Comparison of ENCODE assay signal across 8 cellular contexts in the genomic region with DNA sequence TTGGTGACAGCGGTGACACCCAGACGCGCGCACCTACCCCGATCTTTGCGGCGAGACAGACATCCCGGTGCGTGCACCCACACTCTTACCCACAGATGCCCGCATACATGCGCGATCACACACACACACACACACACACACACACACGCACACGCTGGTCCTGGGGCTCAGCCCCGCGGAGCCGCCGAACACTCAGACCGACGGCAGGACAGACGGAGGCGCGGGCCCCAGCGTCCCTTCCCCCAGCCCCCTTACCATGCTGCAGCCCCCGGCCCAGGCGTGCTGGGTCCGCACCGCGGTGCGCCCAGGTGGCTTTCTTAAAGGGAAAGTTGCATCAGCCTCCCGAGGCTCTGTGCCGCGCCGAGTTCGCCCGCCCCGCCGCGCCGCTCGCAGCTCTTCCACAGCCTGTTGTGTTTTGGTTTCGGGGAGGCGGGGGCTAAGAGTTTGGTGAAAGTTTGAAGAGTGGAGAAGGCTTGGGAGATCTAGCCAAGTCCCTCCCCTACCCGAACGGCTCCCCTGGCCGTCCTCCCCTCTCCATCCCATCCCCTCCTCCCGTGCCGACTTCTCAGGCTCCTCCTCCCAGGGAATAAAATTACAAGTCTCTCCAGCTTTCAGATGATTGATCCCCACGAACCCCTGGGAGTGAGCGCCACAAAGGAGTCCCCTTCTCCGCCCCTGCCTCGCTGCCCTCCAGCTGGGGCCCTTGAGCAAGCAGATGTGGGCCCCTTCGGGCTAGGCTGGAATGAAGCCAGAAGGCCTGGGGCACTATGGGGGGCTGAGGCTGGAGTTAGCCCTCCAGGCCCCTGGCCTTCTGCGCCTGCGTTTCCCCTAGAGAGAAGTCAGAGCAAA. TPM values are rescaled to one million over a fixed set of nuclear protein-coding genes. Genes with fewer than 3 reads are reported as not detected.
DNase-seq lines count a peak whose midpoint lies in the region; ATAC-seq, FAIRE-seq and TF ChIP-seq lines count a peak whose summit lies in the region.

A gene (minus strand): TSS at position 412 of the 849 bp plus-strand sequence. CDS start 7,185 bp downstream, outside the sequence.

- H3K79me2 ChIP-seq in PC-3 (ENCODE audit: low read length) = peaks cover 24% of the 10 kb centered on the region
- H3K79me2 ChIP-seq in trophoblast cell (ENCODE audit: control insufficient read depth, insufficient read depth, low read length, poor library complexity) = peaks cover 5% of the 10 kb centered on the region

- no peak for FAIRE-seq in H54 (lab: Jason Lieb, UNC)

- peaks cover 25% of the 10 kb centered on the region for H3K4me1 Mint-ChIP-seq in activated naive CD4-positive, alpha-beta T cell treated with anti-CD3 and anti-CD28 coated beads for 36 hours (ENCODE audit: low read depth)
- H3K4me1 Mint-ChIP-seq in glutamatergic neuron (ENCODE audit: low read depth, unreplicated experiment) = peaks cover 10% of the 10 kb centered on the region

- no peaks in the 10 kb centered on the region for H3F3A ChIP-seq in PC-3 (ENCODE audit: low read length, unreplicated experiment)

- no peak for TF ChIP-seq CTCF in PC-3 (conservative IDR thresholded peaks at IDR 0.05; ENCODE audit: low read depth, low read length)
- no peak for TF ChIP-seq CTCF in glutamatergic neuron (IDR thresholded peaks at IDR 0.05; ENCODE audit: partially characterized antibody, unreplicated experiment)
- TF ChIP-seq CTCF in vagina (IDR thresholded peaks at IDR 0.05) = no peak

- TF ChIP-seq POLR2A in H54 (IDR thresholded peaks at IDR 0.05; ENCODE audit: low read depth, low read length) (0 out of 2 replicates have a peak, but pooled peaks have one; percentile 10), vagina (IDR thresholded peaks at IDR 0.05) (peak in 1 of 2 donors; percentile 37)

- no peaks in the 10 kb centered on the region for H4K20me1 ChIP-seq in PC-3 (ENCODE audit: low read length)

- peak within 1 kb of the TSS; percentile 89 for H3K18ac ChIP-seq in trophoblast cell (ENCODE audit: low read length)

- peak within 1 kb of the TSS; percentile 15 for H2BK12ac ChIP-seq in trophoblast cell (ENCODE audit: low read length)

- peak within 1 kb of the TSS; percentile 64 for H4K91ac ChIP-seq in trophoblast cell (ENCODE audit: low read depth, low read length)

- intact Hi-C loops in PC-3 (cut with micrococcal nuclease) (no loop called here), vagina (cut with DNase I) (no loop called here)
- intact Hi-C loops in activated naive CD4-positive, alpha-beta T cell treated with anti-CD3 and anti-CD28 coated beads for 36 hours (cut with micrococcal nuclease) = loop anchor here (1.0 to 5.0 kb wide), 3 partner anchors 56 to 641 kb away; a partner anchor contains a TSS

- H4K8ac ChIP-seq in trophoblast cell (ENCODE audit: low read depth, low read length) = peak within 1 kb of the TSS; percentile 85

- POLR2A ChIA-PET in PC-3 (lab: Charles Lee; ENCODE audit: unreplicated experiment) = interaction anchor here (0.6 to 0.9 kb wide), 6 partner anchors 17 to 577 kb away, joined by 5 to 17 read pairs (median 12); no protein-coding TSS in a partner anchor

- CTCF ChIA-PET in PC-3 (lab: Charles Lee) = interaction anchor here (0.6 to 1.0 kb wide), 4 partner anchors 16 to 347 kb away, joined by 3 to 5 read pairs (median 4); no protein-coding TSS in a partner anchor
- CTCF ChIA-PET in activated naive CD4-positive, alpha-beta T cell treated with anti-CD3 and anti-CD28 coated beads for 36 hours (lab: Charles Lee) = interaction anchor here (0.8 to 2.3 kb wide), 3 partner anchors 17 to 268 kb away, joined by 3 to 12 read pairs (median 7); no protein-coding TSS in a partner anchor

- peak within 1 kb of the TSS; percentile 80 for H3K27ac Mint-ChIP-seq in activated naive CD4-positive, alpha-beta T cell treated with anti-CD3 and anti-CD28 coated beads for 36 hours
- peak within 1 kb of the TSS; percentile 59 for H3K27ac Mint-ChIP-seq in glutamatergic neuron (ENCODE audit: unreplicated experiment)

- H3K23ac ChIP-seq in trophoblast cell (ENCODE audit: low read length) = no peak within 1 kb of the TSS

- BruUV-seq in PC-3 (replicated peaks; lab: Mats Ljungman, UMichigan) = TSS peak; percentile 28

- H3K27me3 ChIP-seq in PC-3 (ENCODE audit: low read length) (no peaks in the 10 kb centered on the region), trophoblast cell (ENCODE audit: insufficient read depth, low read length) (no peaks in the 10 kb centered on the region), vagina (no peaks in the 10 kb centered on the region)

- H2AFZ ChIP-seq in PC-3 (ENCODE audit: low read length) (peak within 1 kb of the TSS; percentile 61), trophoblast cell (ENCODE audit: insufficient read depth, low read length, poor library complexity) (peak within 1 kb of the TSS; percentile 69)

- H3K9me2 ChIP-seq in PC-3 (replicated peaks; ENCODE audit: low read length) = no peaks in the 10 kb centered on the region

- peaks cover 9% of the 10 kb centered on the region for H3K36me3 Mint-ChIP-seq in activated naive CD4-positive, alpha-beta T cell treated with anti-CD3 and anti-CD28 coated beads for 36 hours (ENCODE audit: low read depth)
- no peaks in the 10 kb centered on the region for H3K36me3 Mint-ChIP-seq in glutamatergic neuron (ENCODE audit: unreplicated experiment)

- H3K9me3 Mint-ChIP-seq in activated naive CD4-positive, alpha-beta T cell treated with anti-CD3 and anti-CD28 coated beads for 36 hours = no peaks in the 10 kb centered on the region
- H3K9me3 Mint-ChIP-seq in glutamatergic neuron (ENCODE audit: unreplicated experiment) = peaks cover 2% of the 10 kb centered on the region

- H2BK5ac ChIP-seq in trophoblast cell (ENCODE audit: low read depth, low read length, poor library complexity) = peak within 1 kb of the TSS; percentile 47

- peak within 1 kb of the TSS; percentile 92 for H3K4me3 Mint-ChIP-seq in activated naive CD4-positive, alpha-beta T cell treated with anti-CD3 and anti-CD28 coated beads for 36 hours
- peak within 1 kb of the TSS; percentile 82 for H3K4me3 Mint-ChIP-seq in glutamatergic neuron (ENCODE audit: unreplicated experiment)

- H3K4ac ChIP-seq in trophoblast cell (ENCODE audit: low read depth, low read length) = no peak within 1 kb of the TSS

- H3K27me3 Mint-ChIP-seq in activated naive CD4-positive, alpha-beta T cell treated with anti-CD3 and anti-CD28 coated beads for 36 hours (ENCODE audit: low read depth) = no peaks in the 10 kb centered on the region
- H3K27me3 Mint-ChIP-seq in glutamatergic neuron (ENCODE audit: unreplicated experiment) = peaks cover 16% of the 10 kb centered on the region

- WGBS in trophoblast cell (ENCODE audit: extremely low coverage, insufficient coverage, insufficient read length) = no CpG with 5 or more reads among the region's 55 CpGs

- H3K14ac ChIP-seq in trophoblast cell (ENCODE audit: low read length) = peak within 1 kb of the TSS; percentile 84

- peaks cover 15% of the 10 kb centered on the region for H3K79me1 ChIP-seq in trophoblast cell (ENCODE audit: low read length)

- H3K9ac ChIP-seq in PC-3 (ENCODE audit: low read length) = peak within 1 kb of the TSS; percentile 98
- peak within 1 kb of the TSS; percentile 75 for H3K9ac ChIP-seq in trophoblast cell (ENCODE audit: low read length)

- H2BK120ac ChIP-seq in trophoblast cell (ENCODE audit: insufficient read depth, low read length, poor library complexity) = peak within 1 kb of the TSS; percentile 81

- H4K12ac ChIP-seq in trophoblast cell (ENCODE audit: low read depth, low read length) = peak within 1 kb of the TSS; percentile 49

- H3K9me3 ChIP-seq in PC-3 (ENCODE audit: low read length) = no peaks in the 10 kb centered on the region
- H3K9me3 ChIP-seq in trophoblast cell (ENCODE audit: insufficient read depth, low read depth, low read length) = no peaks in the 10 kb centered on the region
- no peaks in the 10 kb centered on the region for H3K9me3 ChIP-seq in vagina

- H2AK5ac ChIP-seq in trophoblast cell (ENCODE audit: low read length) = no peak within 1 kb of the TSS

- ATAC-seq in PC-3 (peak; percentile 7), GM19463 (IDR thresholded peaks at IDR 0.05; ENCODE audit: unreplicated experiment) (no peak), HG03039 (IDR thresholded peaks at IDR 0.05; ENCODE audit: unreplicated experiment) (no peak)

- DNase-seq in H54 (ENCODE audit: insufficient read length, low spot score) (no peak), PC-3 (peak; percentile 62), glutamatergic neuron (peak; percentile 39), trophoblast cell (peak; percentile 41 to 53), vagina (ENCODE audit: extremely low spot score in 2 of 2) (no peak)
- peak; percentile 64 for DNase-seq in activated naive CD4-positive, alpha-beta T cell treated with anti-CD3 and anti-CD28 coated beads for 36 hours

- H3K36me3 ChIP-seq in PC-3 (ENCODE audit: low read depth, low read length) (no peaks in the 10 kb centered on the region), trophoblast cell (ENCODE audit: control insufficient read depth in 1 of 2, insufficient read depth in 2 of 2, low read length in 2 of 2) (no peaks in the 10 kb centered on the region), vagina (no peaks in the 10 kb centered on the region)

- H3K4me2 ChIP-seq in PC-3 (ENCODE audit: low read length) (peak within 1 kb of the TSS; percentile 90), trophoblast cell (ENCODE audit: low read length) (peak within 1 kb of the TSS; percentile 99)

- H3K27ac ChIP-seq in PC-3 (ENCODE audit: low read length) (peak within 1 kb of the TSS; percentile 98), trophoblast cell (ENCODE audit: low read depth, low read length) (peak within 1 kb of the TSS; percentile 47), vagina (peak within 1 kb of the TSS; percentile 89)

- peak within 1 kb of the TSS; percentile 91 for H3K4me3 ChIP-seq in PC-3 (ENCODE audit: low read length)
- H3K4me3 ChIP-seq in trophoblast cell (ENCODE audit: low read depth, low read length) = peak within 1 kb of the TSS; percentile 80
- H3K4me3 ChIP-seq in vagina = peak within 1 kb of the TSS; percentile 69 to 95

- peaks cover 43% of the 10 kb centered on the region for H3K4me1 ChIP-seq in PC-3 (ENCODE audit: insufficient read depth, low read length)
- peaks cover 15 to 21% of the 10 kb centered on the region in 2 experiments for H3K4me1 ChIP-seq in trophoblast cell (ENCODE audit: control insufficient read depth in 1 of 2, insufficient read depth in 2 of 2, low read length in 2 of 2)
- peaks cover 38% of the 10 kb centered on the region for H3K4me1 ChIP-seq in vagina

RNA-seq across cellular contexts. Expression of the gene that starts here (rescaled TPM):
- total RNA-seq in PC-3 (2014; rRNA removed) (11.2 and 15.7 TPM in 2 replicates), glutamatergic neuron (ENCODE audit: unreplicated experiment) (8.9 TPM), vagina (24.3 TPM)
- 10 to 100 TPM; 10.2 to 11.1 TPM for total RNA-seq in activated naive CD4-positive, alpha-beta T cell treated with anti-CD3 and anti-CD28 coated beads for 36 hours
- polyA plus RNA-seq in trophoblast cell (2013) = 9.9 and 10.8 TPM in 2 replicates

Comparison
In these comparisons a context has a peak if more than half of its experiments do, and no peak if none do; other contexts are left out.
1. DNase-seq: peak in PC-3 (single experiment), activated naive CD4-positive, alpha-beta T cell treated with anti-CD3 and anti-CD28 coated beads for 36 hours (single experiment), glutamatergic neuron (single experiment) and trophoblast cell (2 of 2); none in H54 (single experiment) and vagina (0 of 2).
2. H3K27ac ChIP-seq: peak in every context shown above with its lines; median percentile 98 in PC-3; 89 in vagina; 47 in trophoblast cell.
3. Peak in every context shown above with its lines, with median percentiles within 50 percentile points of each other: H3K4me3 ChIP-seq.